Comparison of ENCODE assay signal across 1 cellular context in the genomic region with DNA sequence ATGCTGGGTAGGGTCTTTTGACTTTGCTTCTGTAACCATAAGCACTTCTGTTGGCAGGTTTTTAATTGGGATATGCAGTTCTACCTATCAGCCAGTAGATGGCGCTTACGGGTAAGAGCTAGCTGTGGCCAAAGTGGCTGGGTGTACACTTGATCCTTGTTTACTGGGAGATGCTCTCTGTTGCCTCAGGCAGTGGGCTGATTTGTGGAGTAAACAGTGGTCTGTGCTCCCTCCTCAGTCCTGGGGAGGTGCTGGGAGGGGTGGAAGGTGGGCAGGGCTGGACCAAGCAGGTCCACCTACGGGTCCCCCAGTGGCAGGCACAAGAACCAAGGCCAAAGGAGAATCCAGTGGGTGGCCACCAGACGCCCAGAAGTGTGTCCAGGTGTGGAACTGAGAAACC.
TF ChIP-seq lines count a peak whose summit lies in the region.

No MANE protein-coding gene starts in this region.

TF ChIP-seq in GM12878, 131 proteins besides CTCF, POLR2A, EP300 and RAD21:
- TF ChIP-seq, protein P1, sequence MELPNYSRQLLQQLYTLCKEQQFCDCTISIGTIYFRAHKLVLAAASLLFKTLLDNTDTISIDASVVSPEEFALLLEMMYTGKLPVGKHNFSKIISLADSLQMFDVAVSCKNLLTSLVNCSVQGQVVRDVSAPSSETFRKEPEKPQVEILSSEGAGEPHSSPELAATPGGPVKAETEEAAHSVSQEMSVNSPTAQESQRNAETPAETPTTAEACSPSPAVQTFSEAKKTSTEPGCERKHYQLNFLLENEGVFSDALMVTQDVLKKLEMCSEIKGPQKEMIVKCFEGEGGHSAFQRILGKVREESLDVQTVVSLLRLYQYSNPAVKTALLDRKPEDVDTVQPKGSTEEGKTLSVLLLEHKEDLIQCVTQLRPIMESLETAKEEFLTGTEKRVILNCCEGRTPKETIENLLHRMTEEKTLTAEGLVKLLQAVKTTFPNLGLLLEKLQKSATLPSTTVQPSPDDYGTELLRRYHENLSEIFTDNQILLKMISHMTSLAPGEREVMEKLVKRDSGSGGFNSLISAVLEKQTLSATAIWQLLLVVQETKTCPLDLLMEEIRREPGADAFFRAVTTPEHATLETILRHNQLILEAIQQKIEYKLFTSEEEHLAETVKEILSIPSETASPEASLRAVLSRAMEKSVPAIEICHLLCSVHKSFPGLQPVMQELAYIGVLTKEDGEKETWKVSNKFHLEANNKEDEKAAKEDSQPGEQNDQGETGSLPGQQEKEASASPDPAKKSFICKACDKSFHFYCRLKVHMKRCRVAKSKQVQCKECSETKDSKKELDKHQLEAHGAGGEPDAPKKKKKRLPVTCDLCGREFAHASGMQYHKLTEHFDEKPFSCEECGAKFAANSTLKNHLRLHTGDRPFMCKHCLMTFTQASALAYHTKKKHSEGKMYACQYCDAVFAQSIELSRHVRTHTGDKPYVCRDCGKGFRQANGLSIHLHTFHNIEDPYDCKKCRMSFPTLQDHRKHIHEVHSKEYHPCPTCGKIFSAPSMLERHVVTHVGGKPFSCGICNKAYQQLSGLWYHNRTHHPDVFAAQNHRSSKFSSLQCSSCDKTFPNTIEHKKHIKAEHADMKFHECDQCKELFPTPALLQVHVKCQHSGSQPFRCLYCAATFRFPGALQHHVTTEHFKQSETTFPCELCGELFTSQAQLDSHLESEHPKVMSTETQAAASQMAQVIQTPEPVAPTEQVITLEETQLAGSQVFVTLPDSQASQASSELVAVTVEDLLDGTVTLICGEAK (IDR thresholded peaks at IDR 0.05; ENCODE audit: borderline replicate concordance): no peak
- TF ChIP-seq RAD51 (IDR thresholded peaks at IDR 0.05) (no peak), POLR2AphosphoS2 (IDR thresholded peaks at IDR 0.05; ENCODE audit: low read depth, low read length) (no peak), IRF4 (IDR thresholded peaks at IDR 0.05; ENCODE audit: low read depth, low read length) (no peak), SMC3 (IDR thresholded peaks at IDR 0.05; ENCODE audit: borderline replicate concordance, low read length) (peak; percentile 65)
- TF ChIP-seq, protein P2, sequence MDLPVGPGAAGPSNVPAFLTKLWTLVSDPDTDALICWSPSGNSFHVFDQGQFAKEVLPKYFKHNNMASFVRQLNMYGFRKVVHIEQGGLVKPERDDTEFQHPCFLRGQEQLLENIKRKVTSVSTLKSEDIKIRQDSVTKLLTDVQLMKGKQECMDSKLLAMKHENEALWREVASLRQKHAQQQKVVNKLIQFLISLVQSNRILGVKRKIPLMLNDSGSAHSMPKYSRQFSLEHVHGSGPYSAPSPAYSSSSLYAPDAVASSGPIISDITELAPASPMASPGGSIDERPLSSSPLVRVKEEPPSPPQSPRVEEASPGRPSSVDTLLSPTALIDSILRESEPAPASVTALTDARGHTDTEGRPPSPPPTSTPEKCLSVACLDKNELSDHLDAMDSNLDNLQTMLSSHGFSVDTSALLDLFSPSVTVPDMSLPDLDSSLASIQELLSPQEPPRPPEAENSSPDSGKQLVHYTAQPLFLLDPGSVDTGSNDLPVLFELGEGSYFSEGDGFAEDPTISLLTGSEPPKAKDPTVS (IDR thresholded peaks at IDR 0.05; ENCODE audit: low read depth, low read length): no peak
